1 cellular context compared by ENCODE assay signal in genomic region chr1:228368801-228369607, GRCh38.
TF ChIP-seq lines count a peak whose summit lies in the region.

No MANE protein-coding gene starts in this region.

TF ChIP-seq in K562, 482 proteins besides CTCF, POLR2A, EP300 and RAD21 (continued from another document and continues in another):
- TF ChIP-seq, protein P1, sequence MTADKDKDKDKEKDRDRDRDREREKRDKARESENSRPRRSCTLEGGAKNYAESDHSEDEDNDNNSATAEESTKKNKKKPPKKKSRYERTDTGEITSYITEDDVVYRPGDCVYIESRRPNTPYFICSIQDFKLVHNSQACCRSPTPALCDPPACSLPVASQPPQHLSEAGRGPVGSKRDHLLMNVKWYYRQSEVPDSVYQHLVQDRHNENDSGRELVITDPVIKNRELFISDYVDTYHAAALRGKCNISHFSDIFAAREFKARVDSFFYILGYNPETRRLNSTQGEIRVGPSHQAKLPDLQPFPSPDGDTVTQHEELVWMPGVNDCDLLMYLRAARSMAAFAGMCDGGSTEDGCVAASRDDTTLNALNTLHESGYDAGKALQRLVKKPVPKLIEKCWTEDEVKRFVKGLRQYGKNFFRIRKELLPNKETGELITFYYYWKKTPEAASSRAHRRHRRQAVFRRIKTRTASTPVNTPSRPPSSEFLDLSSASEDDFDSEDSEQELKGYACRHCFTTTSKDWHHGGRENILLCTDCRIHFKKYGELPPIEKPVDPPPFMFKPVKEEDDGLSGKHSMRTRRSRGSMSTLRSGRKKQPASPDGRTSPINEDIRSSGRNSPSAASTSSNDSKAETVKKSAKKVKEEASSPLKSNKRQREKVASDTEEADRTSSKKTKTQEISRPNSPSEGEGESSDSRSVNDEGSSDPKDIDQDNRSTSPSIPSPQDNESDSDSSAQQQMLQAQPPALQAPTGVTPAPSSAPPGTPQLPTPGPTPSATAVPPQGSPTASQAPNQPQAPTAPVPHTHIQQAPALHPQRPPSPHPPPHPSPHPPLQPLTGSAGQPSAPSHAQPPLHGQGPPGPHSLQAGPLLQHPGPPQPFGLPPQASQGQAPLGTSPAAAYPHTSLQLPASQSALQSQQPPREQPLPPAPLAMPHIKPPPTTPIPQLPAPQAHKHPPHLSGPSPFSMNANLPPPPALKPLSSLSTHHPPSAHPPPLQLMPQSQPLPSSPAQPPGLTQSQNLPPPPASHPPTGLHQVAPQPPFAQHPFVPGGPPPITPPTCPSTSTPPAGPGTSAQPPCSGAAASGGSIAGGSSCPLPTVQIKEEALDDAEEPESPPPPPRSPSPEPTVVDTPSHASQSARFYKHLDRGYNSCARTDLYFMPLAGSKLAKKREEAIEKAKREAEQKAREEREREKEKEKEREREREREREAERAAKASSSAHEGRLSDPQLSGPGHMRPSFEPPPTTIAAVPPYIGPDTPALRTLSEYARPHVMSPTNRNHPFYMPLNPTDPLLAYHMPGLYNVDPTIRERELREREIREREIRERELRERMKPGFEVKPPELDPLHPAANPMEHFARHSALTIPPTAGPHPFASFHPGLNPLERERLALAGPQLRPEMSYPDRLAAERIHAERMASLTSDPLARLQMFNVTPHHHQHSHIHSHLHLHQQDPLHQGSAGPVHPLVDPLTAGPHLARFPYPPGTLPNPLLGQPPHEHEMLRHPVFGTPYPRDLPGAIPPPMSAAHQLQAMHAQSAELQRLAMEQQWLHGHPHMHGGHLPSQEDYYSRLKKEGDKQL (CRISPR knock-in tag; IDR thresholded peaks at IDR 0.05; ENCODE audit: borderline replicate concordance) = no peak
- TF ChIP-seq MIER1 (IDR thresholded peaks at IDR 0.05; ENCODE audit: low read depth) = no peak
- no peak for TF ChIP-seq ILF3 (IDR thresholded peaks at IDR 0.05; ENCODE audit: borderline replicate concordance)
- TF ChIP-seq ETV6 (IDR thresholded peaks at IDR 0.05; ENCODE audit: borderline replicate concordance in 1 of 2, low read depth in 2 of 2, low read length in 1 of 2) = peak; percentile 11 to 21; a peak in 1 of 4 replicates
- no peak for TF ChIP-seq ETV6 (CRISPR knock-in tag; IDR thresholded peaks at IDR 0.05; ENCODE audit: borderline replicate concordance)
- no peak for TF ChIP-seq CBX5 (IDR thresholded peaks at IDR 0.05; ENCODE audit: borderline replicate concordance, low read depth)
- TF ChIP-seq EZH2 (IDR thresholded peaks at IDR 0.05; ENCODE audit: borderline replicate concordance, low read depth, low read length) = no peak
- TF ChIP-seq ZNF75A (CRISPR knock-in tag; IDR thresholded peaks at IDR 0.05) = 0 out of 2 replicates have a peak, but pooled peaks have one; percentile 9
- no peak for TF ChIP-seq ZNF780A (CRISPR knock-in tag; IDR thresholded peaks at IDR 0.05)
- peak; percentile 87 for TF ChIP-seq TAL1 (IDR thresholded peaks at IDR 0.05)
- no peak for TF ChIP-seq ZC3H11A (IDR thresholded peaks at IDR 0.05; ENCODE audit: low read depth, low read length)
- no peak for TF ChIP-seq POU5F1 (IDR thresholded peaks at IDR 0.05; ENCODE audit: borderline replicate concordance, low read depth, low read length, partially characterized antibody)
- TF ChIP-seq ZNF217 (CRISPR knock-in tag; IDR thresholded peaks at IDR 0.05) = no peak
- TF ChIP-seq RBM34 (IDR thresholded peaks at IDR 0.05; ENCODE audit: borderline replicate concordance, insufficient read depth, low read length) = no peak
- no peak for TF ChIP-seq MXD1 (CRISPR knock-in tag; IDR thresholded peaks at IDR 0.05; ENCODE audit: borderline replicate concordance, poor library complexity, severe bottlenecking)
- TF ChIP-seq ELF4 (CRISPR knock-in tag; IDR thresholded peaks at IDR 0.05) = peak; percentile 52; the same call in 1 of the 2 replicates
- no peak for TF ChIP-seq XRCC3 (IDR thresholded peaks at IDR 0.05)
- peak; percentile 84; the same call in 1 of the 2 replicates for TF ChIP-seq MAX (CRISPR knock-in tag; IDR thresholded peaks at IDR 0.05)
- no peak for TF ChIP-seq ERF (CRISPR knock-in tag; IDR thresholded peaks at IDR 0.05)
- TF ChIP-seq, protein P2, sequence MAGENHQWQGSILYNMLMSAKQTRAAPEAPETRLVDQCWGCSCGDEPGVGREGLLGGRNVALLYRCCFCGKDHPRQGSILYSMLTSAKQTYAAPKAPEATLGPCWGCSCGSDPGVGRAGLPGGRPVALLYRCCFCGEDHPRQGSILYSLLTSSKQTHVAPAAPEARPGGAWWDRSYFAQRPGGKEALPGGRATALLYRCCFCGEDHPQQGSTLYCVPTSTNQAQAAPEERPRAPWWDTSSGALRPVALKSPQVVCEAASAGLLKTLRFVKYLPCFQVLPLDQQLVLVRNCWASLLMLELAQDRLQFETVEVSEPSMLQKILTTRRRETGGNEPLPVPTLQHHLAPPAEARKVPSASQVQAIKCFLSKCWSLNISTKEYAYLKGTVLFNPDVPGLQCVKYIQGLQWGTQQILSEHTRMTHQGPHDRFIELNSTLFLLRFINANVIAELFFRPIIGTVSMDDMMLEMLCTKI (IDR thresholded peaks at IDR 0.05; ENCODE audit: partially characterized antibody) = no peak
- TF ChIP-seq, protein P3, sequence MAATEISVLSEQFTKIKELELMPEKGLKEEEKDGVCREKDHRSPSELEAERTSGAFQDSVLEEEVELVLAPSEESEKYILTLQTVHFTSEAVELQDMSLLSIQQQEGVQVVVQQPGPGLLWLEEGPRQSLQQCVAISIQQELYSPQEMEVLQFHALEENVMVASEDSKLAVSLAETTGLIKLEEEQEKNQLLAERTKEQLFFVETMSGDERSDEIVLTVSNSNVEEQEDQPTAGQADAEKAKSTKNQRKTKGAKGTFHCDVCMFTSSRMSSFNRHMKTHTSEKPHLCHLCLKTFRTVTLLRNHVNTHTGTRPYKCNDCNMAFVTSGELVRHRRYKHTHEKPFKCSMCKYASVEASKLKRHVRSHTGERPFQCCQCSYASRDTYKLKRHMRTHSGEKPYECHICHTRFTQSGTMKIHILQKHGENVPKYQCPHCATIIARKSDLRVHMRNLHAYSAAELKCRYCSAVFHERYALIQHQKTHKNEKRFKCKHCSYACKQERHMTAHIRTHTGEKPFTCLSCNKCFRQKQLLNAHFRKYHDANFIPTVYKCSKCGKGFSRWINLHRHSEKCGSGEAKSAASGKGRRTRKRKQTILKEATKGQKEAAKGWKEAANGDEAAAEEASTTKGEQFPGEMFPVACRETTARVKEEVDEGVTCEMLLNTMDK (IDR thresholded peaks at IDR 0.05; ENCODE audit: borderline replicate concordance, insufficient read depth, low read depth, low read length, poor library complexity, severe bottlenecking) = no peak
- TF ChIP-seq, protein P4, sequence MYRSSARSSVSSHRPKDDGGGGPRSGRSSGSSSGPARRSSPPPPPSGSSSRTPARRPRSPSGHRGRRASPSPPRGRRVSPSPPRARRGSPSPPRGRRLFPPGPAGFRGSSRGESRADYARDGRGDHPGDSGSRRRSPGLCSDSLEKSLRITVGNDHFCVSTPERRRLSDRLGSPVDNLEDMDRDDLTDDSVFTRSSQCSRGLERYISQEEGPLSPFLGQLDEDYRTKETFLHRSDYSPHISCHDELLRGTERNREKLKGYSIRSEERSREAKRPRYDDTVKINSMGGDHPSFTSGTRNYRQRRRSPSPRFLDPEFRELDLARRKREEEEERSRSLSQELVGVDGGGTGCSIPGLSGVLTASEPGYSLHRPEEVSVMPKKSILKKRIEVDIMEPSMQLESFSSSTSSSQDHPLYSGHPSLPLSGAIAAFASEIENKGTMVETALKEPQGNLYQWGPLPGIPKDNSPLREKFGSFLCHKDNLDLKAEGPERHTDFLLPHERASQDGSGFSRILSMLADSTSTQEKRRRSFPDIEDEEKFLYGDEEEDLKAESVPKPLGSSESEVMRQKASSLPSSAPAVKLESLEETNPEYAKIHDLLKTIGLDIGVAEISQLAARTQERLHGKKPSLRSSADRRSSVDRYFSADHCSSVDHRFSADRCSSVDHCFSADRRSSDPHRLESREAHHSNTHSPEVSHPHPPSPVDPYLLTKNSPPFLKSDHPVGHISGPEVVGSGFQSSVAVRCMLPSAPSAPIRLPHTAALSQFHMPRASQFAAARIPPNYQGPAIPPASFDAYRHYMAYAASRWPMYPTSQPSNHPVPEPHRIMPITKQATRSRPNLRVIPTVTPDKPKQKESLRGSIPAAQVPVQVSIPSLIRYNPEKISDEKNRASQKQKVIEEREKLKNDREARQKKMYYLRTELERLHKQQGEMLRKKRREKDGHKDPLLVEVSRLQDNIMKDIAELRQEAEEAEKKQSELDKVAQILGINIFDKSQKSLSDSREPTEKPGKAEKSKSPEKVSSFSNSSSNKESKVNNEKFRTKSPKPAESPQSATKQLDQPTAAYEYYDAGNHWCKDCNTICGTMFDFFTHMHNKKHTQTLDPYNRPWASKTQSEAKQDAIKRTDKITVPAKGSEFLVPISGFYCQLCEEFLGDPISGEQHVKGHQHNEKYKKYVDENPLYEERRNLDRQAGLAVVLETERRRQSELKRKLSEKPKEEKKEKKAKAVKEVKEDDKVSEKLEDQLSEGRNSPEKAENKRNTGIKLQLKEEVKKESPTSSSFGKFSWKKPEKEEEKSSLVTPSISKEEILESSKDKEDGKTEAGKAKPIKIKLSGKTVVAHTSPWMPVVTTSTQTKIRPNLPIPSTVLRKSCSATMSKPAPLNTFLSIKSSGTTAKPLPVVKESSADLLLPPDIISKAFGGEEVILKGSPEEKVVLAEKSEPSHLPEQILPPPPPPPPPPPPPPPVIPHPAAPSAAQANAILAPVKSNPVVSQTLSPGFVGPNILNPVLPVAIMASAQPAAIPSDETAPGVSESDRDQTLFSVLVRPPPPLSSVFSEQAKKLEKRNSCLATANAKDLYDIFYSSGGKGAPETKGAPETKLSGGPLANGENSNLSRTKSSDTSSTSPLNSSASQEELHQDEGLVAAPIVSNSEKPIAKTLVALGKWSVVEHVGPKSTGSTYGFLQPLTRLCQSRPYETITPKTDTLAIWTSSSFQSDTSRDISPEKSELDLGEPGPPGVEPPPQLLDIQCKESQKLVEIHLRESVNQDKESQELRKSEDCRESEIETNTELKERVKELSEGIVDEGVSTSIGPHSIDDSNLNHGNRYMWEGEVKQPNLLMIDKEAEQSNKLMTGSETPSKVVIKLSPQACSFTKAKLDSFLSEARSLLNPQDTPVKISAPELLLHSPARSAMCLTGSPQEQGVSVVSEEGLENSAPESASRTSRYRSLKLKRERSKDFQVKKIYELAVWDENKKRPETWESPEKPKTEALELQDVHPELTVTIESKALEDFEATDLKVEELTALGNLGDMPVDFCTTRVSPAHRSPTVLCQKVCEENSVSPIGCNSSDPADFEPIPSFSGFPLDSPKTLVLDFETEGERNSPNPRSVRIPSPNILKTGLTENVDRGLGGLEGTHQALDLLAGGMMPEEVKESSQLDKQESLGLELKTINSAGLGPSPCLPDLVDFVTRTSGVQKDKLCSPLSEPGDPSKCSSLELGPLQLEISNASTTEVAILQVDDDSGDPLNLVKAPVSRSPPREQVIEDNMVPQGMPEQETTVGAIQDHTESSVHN (IDR thresholded peaks at IDR 0.05; ENCODE audit: borderline replicate concordance in 1 of 2, low read depth in 1 of 2) = 0 out of 4 replicates have a peak, but pooled peaks of 1 of the 2 experiments have one; percentile 65
- TF ChIP-seq KAT2B (IDR thresholded peaks at IDR 0.05; ENCODE audit: low read depth, low read length) = no peak
- TF ChIP-seq HOMEZ (CRISPR knock-in tag; IDR thresholded peaks at IDR 0.05) = 0 out of 2 replicates have a peak, but pooled peaks have one; percentile 5
- TF ChIP-seq STAG1 (CRISPR knock-in tag; IDR thresholded peaks at IDR 0.05; ENCODE audit: borderline replicate concordance) = no peak; the same call in 1 of the 2 replicates
- TF ChIP-seq EHMT2 (IDR thresholded peaks at IDR 0.05) = no peak
- TF ChIP-seq RBM14 (IDR thresholded peaks at IDR 0.05; ENCODE audit: borderline replicate concordance, insufficient read depth, low read depth, low read length) = no peak
- no peak for TF ChIP-seq TCF15 (CRISPR knock-in tag; IDR thresholded peaks at IDR 0.05)
- no peak for TF ChIP-seq ZNF282 (CRISPR knock-in tag; IDR thresholded peaks at IDR 0.05)
- no peak for TF ChIP-seq ESRRB (CRISPR knock-in tag; IDR thresholded peaks at IDR 0.05; ENCODE audit: borderline replicate concordance)
- TF ChIP-seq CCAR2 (IDR thresholded peaks at IDR 0.05; ENCODE audit: low read depth, low read length) = no peak
- no peak for TF ChIP-seq SMAD2 (IDR thresholded peaks at IDR 0.05; ENCODE audit: low read depth, low read length)
- peak; percentile 90; the same call in 1 of the 2 replicates for TF ChIP-seq ZNF583 (CRISPR knock-in tag; IDR thresholded peaks at IDR 0.05)
- no peak for TF ChIP-seq FOS (IDR thresholded peaks at IDR 0.05; ENCODE audit: extremely low read depth, insufficient read length)
- no peak for TF ChIP-seq XRCC4 (IDR thresholded peaks at IDR 0.05; ENCODE audit: extremely low read depth, insufficient read depth, insufficient read length)
